ENCODE assay signal across 1 cellular context in genomic region chr15:59372352-59373211, GRCh38.
A peak's percentile ranks its signal among the peaks of the same experiment; 100 is the strongest.
TF ChIP-seq lines count a peak whose summit lies in the region.

TSS of gene MYO1E (minus strand) at chr15:59372871. CDS start at chr15:59372500, 371 bp downstream.

TF ChIP-seq in GM12878, 131 proteins besides CTCF, POLR2A, EP300 and RAD21 (continued from another document and continues in another):
- no peak for TF ChIP-seq CUX1 (IDR thresholded peaks at IDR 0.05; ENCODE audit: insufficient replicate concordance, low read depth, low read length)
- TF ChIP-seq IRF5 (IDR thresholded peaks at IDR 0.05; ENCODE audit: borderline replicate concordance): no peak
- no peak for TF ChIP-seq USF1 (IDR thresholded peaks at IDR 0.05; ENCODE audit: borderline replicate concordance, extremely low read length, insufficient read depth, low read depth, low read length)
- no peak for TF ChIP-seq ESRRA (IDR thresholded peaks at IDR 0.05; ENCODE audit: low read length)
- no peak for TF ChIP-seq MEF2A (IDR thresholded peaks at IDR 0.05; ENCODE audit: insufficient read depth, low read depth, low read length)
- TF ChIP-seq CEBPB (IDR thresholded peaks at IDR 0.05; ENCODE audit: borderline replicate concordance in 1 of 2, low read depth in 2 of 2, low read length in 2 of 2): no peak
- no peak for TF ChIP-seq NRF1 (conservative IDR thresholded peaks at IDR 0.05; ENCODE audit: low read depth, low read length)
- TF ChIP-seq SMAD5 (IDR thresholded peaks at IDR 0.05; ENCODE audit: low read depth): peak; percentile 66; the same call in 1 of the 2 replicates
- TF ChIP-seq HDAC6 (IDR thresholded peaks at IDR 0.05; ENCODE audit: unreplicated experiment): no peak
- TF ChIP-seq SPI1 (IDR thresholded peaks at IDR 0.05; ENCODE audit: borderline replicate concordance, insufficient read depth, low read depth, low read length): no peak
- no peak for TF ChIP-seq IRF3 (IDR thresholded peaks at IDR 0.05)
- peak; percentile 96 for TF ChIP-seq POLR2AphosphoS5 (IDR thresholded peaks at IDR 0.05; ENCODE audit: low read length)
- TF ChIP-seq SRF (IDR thresholded peaks at IDR 0.05; ENCODE audit: low read depth in 2 of 2, low read length in 2 of 2): peak; percentile 69 to 94
- 0 out of 2 replicates have a peak, but pooled peaks have one; percentile 41 for TF ChIP-seq STAT1 (conservative IDR thresholded peaks at IDR 0.05)
- TF ChIP-seq ZNF687 (IDR thresholded peaks at IDR 0.05): peak; percentile 55
- TF ChIP-seq E4F1 (IDR thresholded peaks at IDR 0.05; ENCODE audit: borderline replicate concordance, partially characterized antibody): no peak
- TF ChIP-seq NR2F1 (conservative IDR thresholded peaks at IDR 0.05): no peak; the same call in 1 of the 2 replicates
- no peak for TF ChIP-seq ZZZ3 (IDR thresholded peaks at IDR 0.05; ENCODE audit: control insufficient read depth, insufficient read length, low read depth)
- no peak for TF ChIP-seq TCF7 (IDR thresholded peaks at IDR 0.05; ENCODE audit: borderline replicate concordance)
- no peak for TF ChIP-seq MYB (IDR thresholded peaks at IDR 0.05; ENCODE audit: borderline replicate concordance, low read depth, low read length)
- TF ChIP-seq SMAD1 (IDR thresholded peaks at IDR 0.05; ENCODE audit: low read depth, partially characterized antibody): no peak
- TF ChIP-seq JUNB (IDR thresholded peaks at IDR 0.05): no peak
- no peak for TF ChIP-seq YBX1 (IDR thresholded peaks at IDR 0.05)
- TF ChIP-seq PBX3 (IDR thresholded peaks at IDR 0.05; ENCODE audit: insufficient replicate concordance, low read depth, low read length): no peak
- peak; percentile 36; the same call in 1 of the 2 replicates for TF ChIP-seq BMI1 (IDR thresholded peaks at IDR 0.05; ENCODE audit: borderline replicate concordance)
- no peak for TF ChIP-seq MYC (IDR thresholded peaks at IDR 0.05; ENCODE audit: insufficient read depth, insufficient read length, insufficient replicate concordance, low read length, severe bottlenecking)
- TF ChIP-seq PAX8 (IDR thresholded peaks at IDR 0.05): no peak
- peak; percentile 35; the same call in 1 of the 2 replicates for TF ChIP-seq CBFB (IDR thresholded peaks at IDR 0.05; ENCODE audit: low read depth)
- no peak for TF ChIP-seq CHD4 (IDR thresholded peaks at IDR 0.05)
- peak; percentile 96 for TF ChIP-seq MLLT1 (IDR thresholded peaks at IDR 0.05)
- TF ChIP-seq GABPA (IDR thresholded peaks at IDR 0.05; ENCODE audit: low read depth): no peak
- no peak for TF ChIP-seq LARP7 (IDR thresholded peaks at IDR 0.05)
- no peak for TF ChIP-seq HSF1 (IDR thresholded peaks at IDR 0.05; ENCODE audit: low read depth, low read length)
- no peak for TF ChIP-seq PKNOX1 (IDR thresholded peaks at IDR 0.05)
- TF ChIP-seq RAD51 (IDR thresholded peaks at IDR 0.05): no peak
- no peak for TF ChIP-seq SREBF1 (IDR thresholded peaks at IDR 0.05; ENCODE audit: low read length)
- no peak for TF ChIP-seq WRNIP1 (IDR thresholded peaks at IDR 0.05; ENCODE audit: borderline replicate concordance, low read depth, low read length)
- TF ChIP-seq ETV6 (conservative IDR thresholded peaks at IDR 0.05 in 1 of 2, IDR thresholded peaks at IDR 0.05 in 1 of 2; ENCODE audit: borderline replicate concordance in 1 of 2, low read depth in 1 of 2): no peak
- TF ChIP-seq MXI1 (IDR thresholded peaks at IDR 0.05; ENCODE audit: low read depth, low read length): peak; percentile 51
- TF ChIP-seq RELA (IDR thresholded peaks at IDR 0.05; ENCODE audit: borderline replicate concordance, partially characterized antibody): no peak
